Comparison of ENCODE assay signal across 18 cellular contexts in the genomic region with DNA sequence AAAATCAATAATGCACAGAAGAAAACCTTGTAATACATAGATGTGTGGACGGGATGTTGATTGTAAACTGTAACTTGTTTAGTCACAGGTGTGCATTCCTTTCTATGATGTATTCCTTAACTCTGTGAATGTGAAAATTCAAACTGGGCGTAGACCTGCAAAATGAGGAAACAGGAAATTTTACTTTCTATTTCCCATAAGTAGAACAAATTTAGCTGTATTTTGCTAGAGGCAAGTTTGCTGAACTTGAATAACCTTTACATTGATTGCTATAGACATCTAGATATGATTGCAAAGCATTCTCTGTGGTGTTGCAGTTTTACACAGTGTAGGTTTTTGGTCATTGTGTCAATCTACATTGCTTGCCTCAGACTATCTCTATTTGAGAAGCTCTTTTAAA.
"Had no signal": no experiment of that assay in that cellular context is flagged by ENCODE, and none has a peak within 500 bp of the region (broad histone marks: within the 10 kb centered on the region; RNA-seq: fewer than 3 reads in every experiment).

No MANE protein-coding gene starts in this region.

- H3K4me3 ChIP-seq: heart right ventricle, pancreas had no signal

- H3K4me1 ChIP-seq: pancreas had no signal

- H3K4me3 Mint-ChIP-seq: activated CD4-positive, alpha-beta T cell treated with anti-CD3 and anti-CD28 coated beads for 36 hours; activated naive CD8-positive, alpha-beta T cell treated with anti-CD3 and anti-CD28 coated beads for 36 hours; immature natural killer cell; natural killer cell; T-helper 2 cell treated with Interferon-gamma antibody and Interleukin-4, amounts not matched to agents 5 μg/mL and 100 μg/mL, for 36 hours; WTC11 had no signal

- H3K27ac Mint-ChIP-seq: activated CD4-positive, alpha-beta T cell treated with anti-CD3 and anti-CD28 coated beads for 36 hours; activated naive CD8-positive, alpha-beta T cell treated with anti-CD3 and anti-CD28 coated beads for 36 hours; immature natural killer cell; natural killer cell; T-helper 2 cell treated with Interferon-gamma antibody and Interleukin-4, amounts not matched to agents 5 μg/mL and 100 μg/mL, for 36 hours; WTC11 had no signal

- H3K4me1 Mint-ChIP-seq: activated CD4-positive, alpha-beta T cell treated with anti-CD3 and anti-CD28 coated beads for 36 hours; activated naive CD8-positive, alpha-beta T cell treated with anti-CD3 and anti-CD28 coated beads for 36 hours; immature natural killer cell had no signal

- DNase-seq: activated CD4-positive, alpha-beta T cell treated with anti-CD3 and anti-CD28 coated beads for 36 hours; activated CD4-positive, alpha-beta T cell treated with anti-CD3 and anti-CD28 coated beads, Interleukin-2, amount 50 U/mL, for 48 hours; activated naive CD8-positive, alpha-beta T cell treated with anti-CD3 and anti-CD28 coated beads for 36 hours; activated T-cell treated with anti-CD3 and anti-CD28 coated beads for 4 hours; amniotic stem cell; heart right ventricle; immature natural killer cell; mesenchymal stem cell; natural killer cell; pancreas; retina; stimulated activated CD4-positive, alpha-beta T cell treated with anti-CD3 and anti-CD28 coated beads, Interleukin-12 subunit alpha, Interleukin-12 subunit beta, amount 100 ng/mL, for 4 hours; stimulated activated CD4-positive, alpha-beta T cell treated with anti-CD3 and anti-CD28 coated beads, Interleukin-1b, Interleukin-23, amount 100 ng/mL, for 48 hours; stimulated activated CD8-positive, alpha-beta memory T cell treated with anti-CD3 and anti-CD28 coated beads, Interleukin-4, amount 100 ng/mL, for 48 hours; stimulated activated naive CD4-positive, alpha-beta T cell had no signal

- H3K27ac ChIP-seq: heart right ventricle, pancreas had no signal

- H3K36me3 Mint-ChIP-seq: activated naive CD8-positive, alpha-beta T cell treated with anti-CD3 and anti-CD28 coated beads for 36 hours; immature natural killer cell; natural killer cell; WTC11 had no signal

- ATAC-seq: activated CD4-positive, alpha-beta T cell treated with anti-CD3 and anti-CD28 coated beads for 36 hours; heart right ventricle; natural killer cell; pancreas; WTC11 had no signal

- FAIRE-seq: colon, pancreas had no signal

- H3K27me3 ChIP-seq: heart right ventricle, pancreas had no signal

- H3K9me3 Mint-ChIP-seq: immature natural killer cell; natural killer cell; T-helper 2 cell treated with Interferon-gamma antibody and Interleukin-4, amounts not matched to agents 5 μg/mL and 100 μg/mL, for 36 hours had no signal

- H3K9me3 ChIP-seq: heart right ventricle, pancreas had no signal

- H3K27me3 Mint-ChIP-seq: activated CD4-positive, alpha-beta T cell treated with anti-CD3 and anti-CD28 coated beads for 36 hours; activated naive CD8-positive, alpha-beta T cell treated with anti-CD3 and anti-CD28 coated beads for 36 hours had no signal

- H3K36me3 ChIP-seq: heart right ventricle, pancreas had no signal
